In genomic region chr1:208654241-208654640, GRCh38 we compare ENCODE assay signal across 9 cellular contexts.
DNase-seq lines count a peak whose midpoint lies in the region; ATAC-seq and TF ChIP-seq lines count a peak whose summit lies in the region.
"Had no signal": no experiment of that assay in that cellular context is flagged by ENCODE, and none has a peak within 500 bp of the region (broad histone marks: within the 10 kb centered on the region; RNA-seq: fewer than 3 reads in every experiment).

No MANE protein-coding gene starts in this region.

- H3K9me3 ChIP-seq in HAP-1 (no peaks in the 10 kb centered on the region), hepatocyte (ENCODE audit: low read depth) (no peaks in the 10 kb centered on the region)

- H2AFZ ChIP-seq in hepatocyte: no peak overlapping the region

- H3K27ac ChIP-seq in C4-2B: no peak overlapping the region
- no peak overlapping the region for H3K27ac ChIP-seq in hepatocyte

- H3K4me3 ChIP-seq in HAP-1: no peak overlapping the region
- no peak overlapping the region for H3K4me3 ChIP-seq in hepatocyte

- 51% methylated on average over 3 of the region's 3 CpGs for WGBS in hepatocyte (ENCODE audit: low lambda C conversion rate, missing lambda C conversion rate)

- no peaks in the 10 kb centered on the region for H3K79me2 ChIP-seq in hepatocyte

- no peak for ATAC-seq in omental fat pad (ENCODE audit: low FRiP score)

- no peaks in the 10 kb centered on the region for H4K20me1 ChIP-seq in hepatocyte (ENCODE audit: insufficient read depth, poor library complexity, severe bottlenecking)

- peaks cover 3% of the 10 kb centered on the region; the same call in 1 of the 2 replicates for H3K4me1 ChIP-seq in HAP-1
- H3K4me1 ChIP-seq in hepatocyte (ENCODE audit: insufficient read depth): no peaks in the 10 kb centered on the region

- H3K27me3 ChIP-seq in HAP-1 (ENCODE audit: low read depth) (0 out of 2 replicates have a peak, but pooled peaks cover 3% of the 10 kb centered on the region), hepatocyte (no peaks in the 10 kb centered on the region)

- in situ Hi-C loops in HAP-1 (cut with MboI; ENCODE audit: low sequenced_read_pairs): no loop called here

- TF ChIP-seq CTCF in C4-2B (conservative IDR thresholded peaks at IDR 0.05): peak; percentile 76
- TF ChIP-seq CTCF in hepatocyte (IDR thresholded peaks at IDR 0.05; ENCODE audit: poor library complexity): peak; percentile 42
- TF ChIP-seq CTCF in omental fat pad (IDR thresholded peaks at IDR 0.05): no peak

- H3K36me3 ChIP-seq in HAP-1 (replicated peaks) (no peaks in the 10 kb centered on the region), hepatocyte (replicated peaks; ENCODE audit: insufficient read depth, low read depth) (no peaks in the 10 kb centered on the region)

- no peak overlapping the region for H3K4me2 ChIP-seq in hepatocyte

- H3K9me2 ChIP-seq in hepatocyte (replicated peaks; ENCODE audit: insufficient read depth): no peaks in the 10 kb centered on the region

- peak; percentile 57 to 85 for DNase-seq in HAP-1 (ENCODE audit: low spot score in 2 of 2)
- DNase-seq in RKO (ENCODE audit: low spot score): peak; percentile 52
- DNase-seq in hepatocyte (ENCODE audit: low spot score): peak; percentile 29
- DNase-seq in medulla oblongata (ENCODE audit: extremely low spot score): no peak
- no peak for DNase-seq in omental fat pad (ENCODE audit: low spot score)
- no peak for DNase-seq in cortex of kidney (lab: John Stamatoyannopoulos, UW)
- no peak for DNase-seq in NCI-H526 treated with DMSO at 0.1 percent for 48 hours (lab: John Stamatoyannopoulos, UW)
- DNase-seq: activated B cell treated with CpG ODN at 0.5 μM for 24 hours had no signal

Comparison
In these comparisons a context has a peak if more than half of its experiments do, and no peak if none do; other contexts are left out.
1. CTCF ChIP-seq: peak in C4-2B (single experiment) and hepatocyte (single experiment); none in omental fat pad (0 of 3).
2. DNase-seq: peak in HAP-1 (2 of 2), RKO (single experiment) and hepatocyte (single experiment); none in medulla oblongata (single experiment), omental fat pad (single experiment), cortex of kidney (single experiment) and NCI-H526 treated with DMSO at 0.1 percent for 48 hours (single experiment).